Comparison of ENCODE assay signal across 8 cellular contexts in genomic region chrX:150361777-150362351, GRCh38. TPM values are rescaled to one million over a fixed set of nuclear protein-coding genes. Genes with fewer than 3 reads are reported as not detected.
A peak's percentile ranks its signal among the peaks of the same experiment; 100 is the strongest.
DNase-seq lines count a peak whose midpoint lies in the region; ATAC-seq and TF ChIP-seq lines count a peak whose summit lies in the region.

No MANE protein-coding gene starts in this region.

- H3K9me3 ChIP-seq in CD8-positive, alpha-beta T cell (ENCODE audit: low read length) = no peaks in the 10 kb centered on the region
- H3K9me3 ChIP-seq in endodermal cell (ENCODE audit: control insufficient read depth, low read length) = no peaks in the 10 kb centered on the region
- H3K9me3 ChIP-seq in neuronal stem cell (replicated peaks in 1 of 2; ENCODE audit: control insufficient read depth in 2 of 2, insufficient read depth in 1 of 2, low read depth in 1 of 2, low read length in 2 of 2) = no peaks in the 10 kb centered on the region

- H2AFZ ChIP-seq in neuronal stem cell (ENCODE audit: low read length) = peak overlapping the region; percentile 93

- no peaks in the 10 kb centered on the region for H3K9me3 Mint-ChIP-seq in CD8-positive, alpha-beta T cell
- no peaks in the 10 kb centered on the region for H3K9me3 Mint-ChIP-seq in T-helper 2 cell treated with Interferon-gamma antibody and Interleukin-4, amounts not matched to agents 5 μg/mL and 100 μg/mL, for 36 hours
- H3K9me3 Mint-ChIP-seq in endodermal cell = peaks cover 55% of the 10 kb centered on the region

- no peak overlapping the region for H3K27ac ChIP-seq in CD8-positive, alpha-beta T cell (ENCODE audit: low read depth, low read length)
- H3K27ac ChIP-seq in endodermal cell (ENCODE audit: low read depth, low read length) (no peak overlapping the region), neuronal stem cell (replicated peaks; ENCODE audit: low read length) (no peak overlapping the region)

- H3K27ac Mint-ChIP-seq in CD8-positive, alpha-beta T cell = no peak overlapping the region
- no peak overlapping the region for H3K27ac Mint-ChIP-seq in T-helper 2 cell treated with Interferon-gamma antibody and Interleukin-4, amounts not matched to agents 5 μg/mL and 100 μg/mL, for 36 hours
- no peak overlapping the region for H3K27ac Mint-ChIP-seq in endodermal cell

- H3K36me3 Mint-ChIP-seq in CD8-positive, alpha-beta T cell = no peaks in the 10 kb centered on the region
- H3K36me3 Mint-ChIP-seq in T-helper 2 cell treated with Interferon-gamma antibody and Interleukin-4, amounts not matched to agents 5 μg/mL and 100 μg/mL, for 36 hours (ENCODE audit: low read depth) = no peaks in the 10 kb centered on the region
- H3K36me3 Mint-ChIP-seq in endodermal cell (ENCODE audit: low read depth) = no peaks in the 10 kb centered on the region

- H3K23ac ChIP-seq in neuronal stem cell (ENCODE audit: low read depth, low read length, poor library complexity) = no peak overlapping the region

- peak overlapping the region; percentile 31 for H3K14ac ChIP-seq in neuronal stem cell (ENCODE audit: low read length)

- POLR2A ChIA-PET in CD8-positive, alpha-beta T cell (lab: Charles Lee) = no interaction called here

- H3K18ac ChIP-seq in neuronal stem cell (ENCODE audit: low read length) = no peak overlapping the region

- CTCF ChIA-PET in CD8-positive, alpha-beta T cell (lab: Charles Lee) = no interaction called here

- no peaks in the 10 kb centered on the region for H3K27me3 ChIP-seq in CD8-positive, alpha-beta T cell (ENCODE audit: insufficient read depth, low read length)
- H3K27me3 ChIP-seq in endodermal cell (ENCODE audit: control insufficient read depth, insufficient read depth, low read length, poor library complexity, severe bottlenecking) (peaks cover 57% of the 10 kb centered on the region), neuronal stem cell (ENCODE audit: control insufficient read depth in 3 of 3, insufficient read depth in 3 of 3, low read depth in 1 of 3, low read length in 3 of 3) (peaks cover 0 to 49% (median 42%) of the 10 kb centered on the region in 3 experiments)

- H3K9ac ChIP-seq in endodermal cell (ENCODE audit: extremely low read depth, low read length, poor library complexity, severe bottlenecking) (no peak overlapping the region), neuronal stem cell (ENCODE audit: low read depth, low read length, poor library complexity) (peak overlapping the region; percentile 2)

- H4K8ac ChIP-seq in neuronal stem cell (ENCODE audit: low read depth, low read length) = no peak overlapping the region

- no peak for TF ChIP-seq CTCF in CD8-positive, alpha-beta T cell (IDR thresholded peaks at IDR 0.05)
- TF ChIP-seq CTCF in endodermal cell (conservative IDR thresholded peaks at IDR 0.05) = no peak

- H2BK15ac ChIP-seq in neuronal stem cell (ENCODE audit: low read length) = no peak overlapping the region

- peak in 5 of 7 experiments; percentile 16 to 55 (median 22) for DNase-seq in CD8-positive, alpha-beta T cell
- peak; percentile 17 for DNase-seq in T-helper 2 cell treated with Interferon-gamma antibody and Interleukin-4, amounts not matched to agents 5 μg/mL and 100 μg/mL, for 36 hours (ENCODE audit: low spot score)
- DNase-seq in endodermal cell (peak; percentile 66), neuronal stem cell (ENCODE audit: low spot score) (no peak), HT-29 (ENCODE audit: low spot score) (no peak), NCI-H2081 treated with DMSO at 0.1 percent for 48 hours (lab: John Stamatoyannopoulos, UW) (no peak)

- no peaks in the 10 kb centered on the region for H3K36me3 ChIP-seq in CD8-positive, alpha-beta T cell (ENCODE audit: insufficient read depth, low read length)
- H3K36me3 ChIP-seq in endodermal cell (ENCODE audit: control insufficient read depth, insufficient read depth, low read length) (no peaks in the 10 kb centered on the region), neuronal stem cell (replicated peaks in 1 of 2; ENCODE audit: control insufficient read depth in 2 of 2, insufficient read depth in 2 of 2, low read length in 2 of 2) (no peaks in the 10 kb centered on the region)

- H3K4ac ChIP-seq in neuronal stem cell (ENCODE audit: low read length) = no peak overlapping the region

- H3K4me2 ChIP-seq in neuronal stem cell (ENCODE audit: insufficient read depth, low read length, poor library complexity, severe bottlenecking) = peak overlapping the region; percentile 49

- H3K4me3 Mint-ChIP-seq in CD8-positive, alpha-beta T cell = peak overlapping the region; percentile 83
- H3K4me3 Mint-ChIP-seq in T-helper 2 cell treated with Interferon-gamma antibody and Interleukin-4, amounts not matched to agents 5 μg/mL and 100 μg/mL, for 36 hours = peak overlapping the region; percentile 89
- H3K4me3 Mint-ChIP-seq in endodermal cell = peak overlapping the region; percentile 43

- H3K27me3 Mint-ChIP-seq in CD8-positive, alpha-beta T cell (ENCODE audit: low read depth) = peaks cover 19% of the 10 kb centered on the region
- peaks cover 37% of the 10 kb centered on the region for H3K27me3 Mint-ChIP-seq in T-helper 2 cell treated with Interferon-gamma antibody and Interleukin-4, amounts not matched to agents 5 μg/mL and 100 μg/mL, for 36 hours (ENCODE audit: low read depth)
- peaks cover 78% of the 10 kb centered on the region for H3K27me3 Mint-ChIP-seq in endodermal cell (ENCODE audit: insufficient read depth)

- peak overlapping the region; percentile 66 for H3K4me3 ChIP-seq in CD8-positive, alpha-beta T cell (ENCODE audit: low read depth, low read length)
- no peak overlapping the region for H3K4me3 ChIP-seq in endodermal cell (ENCODE audit: low read length)
- peak overlapping the region; percentile 57 to 58 for H3K4me3 ChIP-seq in neuronal stem cell (ENCODE audit: low read length in 2 of 2)

- no peak overlapping the region for H2AK5ac ChIP-seq in neuronal stem cell (ENCODE audit: low read depth, low read length)

- intact Hi-C loops in CD8-positive, alpha-beta T cell (cut with DNase I, micrococcal nuclease) = loop anchor here (5.0 to 10.0 kb wide), 6 partner anchors 123 to 543 kb away; no protein-coding TSS in a partner anchor

- no peak overlapping the region for H2BK12ac ChIP-seq in neuronal stem cell (ENCODE audit: low read length)

- H3K79me1 ChIP-seq in neuronal stem cell (ENCODE audit: low read depth, low read length) = no peaks in the 10 kb centered on the region

- no peak overlapping the region for H4K91ac ChIP-seq in neuronal stem cell (ENCODE audit: low read depth, low read length, poor library complexity)

- WGBS in endodermal cell (ENCODE audit: insufficient coverage in 1 of 2, insufficient read length in 1 of 2), 2 experiments = 2% methylated on average over 33 of the region's 37 CpGs; no CpG with 5 or more reads in 1 of the 2 experiments
- no CpG with 5 or more reads among the region's 37 CpGs for WGBS in neuronal stem cell (ENCODE audit: extremely low coverage in 2 of 2, insufficient read length in 2 of 2, insufficient replicate concordance in 1 of 2), 2 donors

- ATAC-seq in CD8-positive, alpha-beta T cell = no peak
- ATAC-seq in GM18867 (IDR thresholded peaks at IDR 0.05; ENCODE audit: unreplicated experiment) = no peak
- no peak for ATAC-seq in GM21529 (IDR thresholded peaks at IDR 0.05; ENCODE audit: unreplicated experiment)

- H2BK5ac ChIP-seq in neuronal stem cell (ENCODE audit: low read length) = no peak overlapping the region

- H3K4me1 ChIP-seq in CD8-positive, alpha-beta T cell (ENCODE audit: insufficient read depth, low read length) = peaks cover 21% of the 10 kb centered on the region
- H3K4me1 ChIP-seq in endodermal cell (ENCODE audit: control insufficient read depth, insufficient read depth, low read length) (no peaks in the 10 kb centered on the region), neuronal stem cell (ENCODE audit: control insufficient read depth in 2 of 2, insufficient read depth in 1 of 2, low read depth in 1 of 2, low read length in 2 of 2) (peaks cover 3 to 4% of the 10 kb centered on the region in 2 donors)

- no peak overlapping the region for H2BK120ac ChIP-seq in neuronal stem cell (ENCODE audit: low read depth, low read length)

- H3K4me1 Mint-ChIP-seq in CD8-positive, alpha-beta T cell (ENCODE audit: low read depth) = peaks cover 22% of the 10 kb centered on the region
- H3K4me1 Mint-ChIP-seq in T-helper 2 cell treated with Interferon-gamma antibody and Interleukin-4, amounts not matched to agents 5 μg/mL and 100 μg/mL, for 36 hours (ENCODE audit: low read depth) = peaks cover 16% of the 10 kb centered on the region
- peaks cover 11% of the 10 kb centered on the region for H3K4me1 Mint-ChIP-seq in endodermal cell

RNA-seq across cellular contexts. Expression of gene MAMLD1, which starts 1.3 kb away (rescaled TPM):
- total RNA-seq in CD8-positive, alpha-beta T cell = 1 to 10 TPM in 1 of 2 experiments, under 1 TPM in 1; 0.39 to 1.2 TPM
- under 1 TPM; 0.44 to 0.68 TPM for total RNA-seq in endodermal cell
- 3.5 TPM for polyA plus RNA-seq in endodermal cell (2013, experiment 1 of 2)
- 3.1 TPM for polyA plus RNA-seq in endodermal cell (2013, experiment 2 of 2)
- 0.18 TPM for polyA plus RNA-seq in neuronal stem cell (2013, experiment 1 of 2)
- polyA plus RNA-seq in neuronal stem cell (2013, experiment 2 of 2) = 0.10 TPM
- total RNA-seq in HT-29 (2014; rRNA removed; shearing (Covaris generic)) = 0.08 and 0.15 TPM in 2 replicates

Comparison
In these comparisons a context has a peak if more than half of its experiments do, and no peak if none do; other contexts are left out.
1. DNase-seq: peak in CD8-positive, alpha-beta T cell (5 of 7), T-helper 2 cell treated with Interferon-gamma antibody and Interleukin-4, amounts not matched to agents 5 μg/mL and 100 μg/mL, for 36 hours (single experiment) and endodermal cell (single experiment); none in neuronal stem cell (single experiment), HT-29 (single experiment) and NCI-H2081 treated with DMSO at 0.1 percent for 48 hours (single experiment).
2. Peak in every context shown above with its lines, with median percentiles within 50 percentile points of each other: H3K4me3 Mint-ChIP-seq.